15 cellular contexts compared by ENCODE assay signal in the genomic region with DNA sequence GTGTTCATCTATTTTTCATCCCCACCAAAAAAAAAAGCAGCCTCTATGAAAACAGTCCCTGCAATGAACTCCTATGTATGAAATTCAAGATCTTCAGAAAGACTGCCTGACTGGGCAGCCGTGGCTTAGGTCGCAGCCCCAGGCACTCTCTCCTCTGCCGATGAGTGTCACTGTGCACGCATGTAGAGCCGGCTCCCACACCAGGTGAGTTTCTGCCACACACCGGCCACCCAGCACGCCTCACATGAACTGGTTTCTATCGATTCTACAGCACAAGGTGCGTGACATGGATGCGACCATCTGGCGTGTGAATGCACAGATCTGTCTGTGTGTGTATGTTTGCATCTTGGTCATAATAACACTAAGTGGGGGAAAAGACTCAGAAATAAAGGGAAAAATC.
DNase-seq lines count a peak whose midpoint lies in the region; ATAC-seq and TF ChIP-seq lines count a peak whose summit lies in the region.
"Had no signal": no experiment of that assay in that cellular context is flagged by ENCODE, and none has a peak within 500 bp of the region (broad histone marks: within the 10 kb centered on the region; RNA-seq: fewer than 3 reads in every experiment).

No MANE protein-coding gene starts in this region.

- peak overlapping the region; percentile 30 for H3K27ac Mint-ChIP-seq in activated naive CD4-positive, alpha-beta T cell treated with anti-CD3 and anti-CD28 coated beads, Interleukin-2, amount 50 U/mL, for 24 hours
- no peak overlapping the region for H3K27ac Mint-ChIP-seq in endothelial cell (ENCODE audit: unreplicated experiment)

- H3K79me2 ChIP-seq in osteoblast (ENCODE audit: insufficient read depth, low read length), result peaks cover 66% of the 10 kb centered on the region

- no peak for TF ChIP-seq POLR2A in suprapubic skin (IDR thresholded peaks at IDR 0.05)

- H2AFZ ChIP-seq in osteoblast (ENCODE audit: low read length), result no peak overlapping the region

- peaks cover 13% of the 10 kb centered on the region for H3K4me1 Mint-ChIP-seq in activated naive CD4-positive, alpha-beta T cell treated with anti-CD3 and anti-CD28 coated beads, Interleukin-2, amount 50 U/mL, for 24 hours
- no peaks in the 10 kb centered on the region for H3K4me1 Mint-ChIP-seq in endothelial cell (ENCODE audit: unreplicated experiment)

- H3K4me3 ChIP-seq in osteoblast (ENCODE audit: insufficient read depth, low read length) (no peak overlapping the region), suprapubic skin (no peak overlapping the region), foreskin fibroblast (ENCODE audit: low read depth in 1 of 2, low read length in 2 of 2) (no peak overlapping the region), psoas muscle (no peak overlapping the region)
- H3K4me3 ChIP-seq: BLaER1 had no signal

- ATAC-seq in psoas muscle, result no peak

- H3K27me3 ChIP-seq in osteoblast (ENCODE audit: insufficient read depth, low read length) (no peaks in the 10 kb centered on the region), suprapubic skin (no peaks in the 10 kb centered on the region), psoas muscle (ENCODE audit: insufficient read depth in 3 of 3, low read length in 2 of 3) (no peaks in the 10 kb centered on the region)
- H3K27me3 ChIP-seq: BLaER1 had no signal

- no peaks in the 10 kb centered on the region for H3K9me3 Mint-ChIP-seq in activated naive CD4-positive, alpha-beta T cell treated with anti-CD3 and anti-CD28 coated beads, Interleukin-2, amount 50 U/mL, for 24 hours
- no peaks in the 10 kb centered on the region for H3K9me3 Mint-ChIP-seq in endothelial cell (ENCODE audit: unreplicated experiment)
- H3K9me3 Mint-ChIP-seq: CD8-positive, alpha-beta memory T cell had no signal

- H3K36me3 Mint-ChIP-seq in activated naive CD4-positive, alpha-beta T cell treated with anti-CD3 and anti-CD28 coated beads, Interleukin-2, amount 50 U/mL, for 24 hours, result peaks cover 12% of the 10 kb centered on the region
- peaks cover 31% of the 10 kb centered on the region for H3K36me3 Mint-ChIP-seq in endothelial cell (ENCODE audit: low read depth, unreplicated experiment)

- no peak for TF ChIP-seq CTCF in endothelial cell (IDR thresholded peaks at IDR 0.05; ENCODE audit: unreplicated experiment)
- TF ChIP-seq CTCF in osteoblast (IDR thresholded peaks at IDR 0.05; ENCODE audit: extremely low read depth, low read depth, low read length), result no peak
- no peak for TF ChIP-seq CTCF in suprapubic skin (IDR thresholded peaks at IDR 0.05)
- no peak for TF ChIP-seq CTCF in foreskin fibroblast (IDR thresholded peaks at IDR 0.05; ENCODE audit: low read depth, low read length)
- TF ChIP-seq CTCF in psoas muscle (IDR thresholded peaks at IDR 0.05), result no peak

- no peak for TF ChIP-seq EP300 in suprapubic skin (IDR thresholded peaks at IDR 0.05)

- DNase-seq in activated naive CD4-positive, alpha-beta T cell treated with anti-CD3 and anti-CD28 coated beads, Interleukin-2, amount 50 U/mL, for 16 hours, result no peak
- DNase-seq in endothelial cell (ENCODE audit: low spot score) (no peak), osteoblast (ENCODE audit: insufficient read length, low spot score, missing footprints) (no peak), suprapubic skin (ENCODE audit: low spot score in 2 of 2) (peak; percentile 16 to 67), ureter (ENCODE audit: low spot score) (no peak), foreskin fibroblast (no peak), psoas muscle (no peak)
- DNase-seq: 8988T; AML-193; CD8-positive, alpha-beta memory T cell; DMS53; GF-D8; HCEC 1CT had no signal

- no peak overlapping the region for H3K4me2 ChIP-seq in osteoblast (ENCODE audit: insufficient read depth, low read length)
- H3K4me2 ChIP-seq: BLaER1 had no signal

- 98% methylated on average over 11 of the region's 11 CpGs for WGBS in suprapubic skin
- 96 to 99% (median 97%) methylated on average over 11 of the region's 11 CpGs for WGBS in psoas muscle, 3 donors

- H3K27me3 Mint-ChIP-seq in activated naive CD4-positive, alpha-beta T cell treated with anti-CD3 and anti-CD28 coated beads, Interleukin-2, amount 50 U/mL, for 24 hours, result no peaks in the 10 kb centered on the region
- H3K27me3 Mint-ChIP-seq in endothelial cell (ENCODE audit: unreplicated experiment), result peaks cover 9% of the 10 kb centered on the region
- H3K27me3 Mint-ChIP-seq: CD8-positive, alpha-beta memory T cell had no signal

- H3K4me3 Mint-ChIP-seq in activated naive CD4-positive, alpha-beta T cell treated with anti-CD3 and anti-CD28 coated beads, Interleukin-2, amount 50 U/mL, for 24 hours, result no peak overlapping the region
- peak overlapping the region; percentile 1 for H3K4me3 Mint-ChIP-seq in endothelial cell (ENCODE audit: unreplicated experiment)
- H3K4me3 Mint-ChIP-seq: CD8-positive, alpha-beta memory T cell had no signal

- peaks cover 89% of the 10 kb centered on the region for H3K36me3 ChIP-seq in osteoblast (ENCODE audit: insufficient read depth, low read length)
- H3K36me3 ChIP-seq in suprapubic skin, result peaks cover 38% of the 10 kb centered on the region
- H3K36me3 ChIP-seq in psoas muscle (ENCODE audit: insufficient read depth in 1 of 2, low read depth in 1 of 2), result peaks cover 0 to 42% of the 10 kb centered on the region in 2 donors

- no peaks in the 10 kb centered on the region for H3K9me3 ChIP-seq in osteoblast (ENCODE audit: low read depth, low read length)
- no peaks in the 10 kb centered on the region for H3K9me3 ChIP-seq in suprapubic skin
- no peaks in the 10 kb centered on the region for H3K9me3 ChIP-seq in psoas muscle

- H3K27ac ChIP-seq in osteoblast (ENCODE audit: low read depth, low read length) (peak overlapping the region; percentile 42), suprapubic skin (no peak overlapping the region), psoas muscle (no peak overlapping the region)
- H3K27ac ChIP-seq: BLaER1 had no signal

- H3K4me1 ChIP-seq in osteoblast (ENCODE audit: insufficient read depth, low read length) (peaks cover 16% of the 10 kb centered on the region), suprapubic skin (peaks cover under 1% of the 10 kb centered on the region), psoas muscle (peaks cover 11% of the 10 kb centered on the region)

- intact Hi-C loops in psoas muscle (cut with DNase I), result no loop called here

- peaks cover 40% of the 10 kb centered on the region for H4K20me1 ChIP-seq in osteoblast (ENCODE audit: insufficient read depth, low read length)
- H4K20me1 ChIP-seq: BLaER1 had no signal

Comparison
In these comparisons a context has a peak if more than half of its experiments do, and no peak if none do; other contexts are left out.
1. DNase-seq: peak in suprapubic skin (2 of 2); none in activated naive CD4-positive, alpha-beta T cell treated with anti-CD3 and anti-CD28 coated beads, Interleukin-2, amount 50 U/mL, for 16 hours (single experiment), endothelial cell (single experiment), osteoblast (single experiment), ureter (single experiment), foreskin fibroblast (0 of 2) and psoas muscle (0 of 2).